In genomic region chr4:47914926-47915237, GRCh38 we compare ENCODE assay signal across 8 cellular contexts. TPM values are rescaled to one million over a fixed set of nuclear protein-coding genes. Genes with fewer than 3 reads are reported as not detected.
DNase-seq lines count a peak whose midpoint lies in the region; ATAC-seq, FAIRE-seq and TF ChIP-seq lines count a peak whose summit lies in the region.

No MANE protein-coding gene starts in this region.

- H3K4me3 Mint-ChIP-seq in activated naive CD8-positive, alpha-beta T cell treated with anti-CD3 and anti-CD28 coated beads for 36 hours: peak overlapping the region; percentile 95

- peaks cover 6% of the 10 kb centered on the region for H3K9me3 Mint-ChIP-seq in activated naive CD8-positive, alpha-beta T cell treated with anti-CD3 and anti-CD28 coated beads for 36 hours

- no peaks in the 10 kb centered on the region for H3K27me3 ChIP-seq in lung (ENCODE audit: control insufficient read depth, insufficient read depth)

- DNase-seq in activated naive CD8-positive, alpha-beta T cell treated with anti-CD3 and anti-CD28 coated beads for 36 hours: no peak
- no peak for DNase-seq in lung (ENCODE audit: low spot score)
- no peak for DNase-seq in SK-N-DZ (ENCODE audit: low spot score)
- DNase-seq in NCI-H510A (lab: John Stamatoyannopoulos, UW): no peak
- no peak for DNase-seq in SIG-M5 treated with dmso at 0.1 percent for 504 hours (lab: John Stamatoyannopoulos, UW; ENCODE audit: unreplicated experiment)
- no peak for DNase-seq in GM12892 (ENCODE audit: insufficient read length)

- no peak for TF ChIP-seq POLR2A in GM12892 (IDR thresholded peaks at IDR 0.05; ENCODE audit: low read depth, low read length)

- H3K27ac Mint-ChIP-seq in activated naive CD8-positive, alpha-beta T cell treated with anti-CD3 and anti-CD28 coated beads for 36 hours: peak overlapping the region; percentile 86

- no peak for TF ChIP-seq CTCF in lung (IDR thresholded peaks at IDR 0.05; ENCODE audit: control extremely low read depth, extremely low read depth)

- no peaks in the 10 kb centered on the region for H3K27me3 Mint-ChIP-seq in activated naive CD8-positive, alpha-beta T cell treated with anti-CD3 and anti-CD28 coated beads for 36 hours

- peaks cover 29% of the 10 kb centered on the region for H3K4me1 Mint-ChIP-seq in activated naive CD8-positive, alpha-beta T cell treated with anti-CD3 and anti-CD28 coated beads for 36 hours

- FAIRE-seq in GM12892 (lab: Jason Lieb, UNC): no peak

- peaks cover 3 to 5% of the 10 kb centered on the region in 2 donors for H3K4me1 ChIP-seq in lung (ENCODE audit: control insufficient read depth in 2 of 2, insufficient read depth in 2 of 2, low read length in 2 of 2)

- H3K4me3 ChIP-seq in lung: peak overlapping the region; percentile 60

- WGBS in lung, 2 donors: 0 to 3% methylated on average over 6 of the region's 6 CpGs

- H3K9me3 ChIP-seq in lung (ENCODE audit: control insufficient read depth in 2 of 2, insufficient read depth in 1 of 2, low read length in 1 of 2): no peaks in the 10 kb centered on the region

- peaks cover 0 to 2% of the 10 kb centered on the region in 2 donors for H3K36me3 ChIP-seq in lung (ENCODE audit: control insufficient read depth in 2 of 2, insufficient read depth in 2 of 2, low read length in 2 of 2)

- peak; percentile 28 for ATAC-seq in GM18909 (IDR thresholded peaks at IDR 0.05; ENCODE audit: poor library complexity, unreplicated experiment)
- ATAC-seq in HG02973 (IDR thresholded peaks at IDR 0.05; ENCODE audit: unreplicated experiment): peak; percentile 17
- peak; percentile 5 for ATAC-seq in lung (ENCODE audit: insufficient read depth, low FRiP score)

- no peak overlapping the region for H3K27ac ChIP-seq in lung (ENCODE audit: low read depth in 1 of 2, low read length in 1 of 2)

- peaks cover 12% of the 10 kb centered on the region for H3K36me3 Mint-ChIP-seq in activated naive CD8-positive, alpha-beta T cell treated with anti-CD3 and anti-CD28 coated beads for 36 hours

RNA-seq across cellular contexts. Expression of gene NFXL1, which starts 0.5 kb away (rescaled TPM):
- 10 to 100 TPM; 13.2 to 14.4 TPM for total RNA-seq in activated naive CD8-positive, alpha-beta T cell treated with anti-CD3 and anti-CD28 coated beads for 36 hours
- total RNA-seq in lung: 10 to 100 TPM; 11.2 to 27.2 TPM
- polyA plus RNA-seq in lung: 1 to 10 TPM; 4.6 to 6.3 TPM
- 5.9 and 7.4 TPM in 2 replicates for polyA plus RNA-seq in SK-N-DZ (2014; cell fraction: cytosol; rRNA removed)
- polyA plus RNA-seq in SK-N-DZ (2014; cell fraction: nucleus; rRNA removed): 17.2 and 25.9 TPM in 2 replicates
- polyA plus RNA-seq in GM12892 (2012; ENCODE audit: missing spikeins): 10.7 TPM
